2 cellular contexts compared by ENCODE assay signal in the genomic region with DNA sequence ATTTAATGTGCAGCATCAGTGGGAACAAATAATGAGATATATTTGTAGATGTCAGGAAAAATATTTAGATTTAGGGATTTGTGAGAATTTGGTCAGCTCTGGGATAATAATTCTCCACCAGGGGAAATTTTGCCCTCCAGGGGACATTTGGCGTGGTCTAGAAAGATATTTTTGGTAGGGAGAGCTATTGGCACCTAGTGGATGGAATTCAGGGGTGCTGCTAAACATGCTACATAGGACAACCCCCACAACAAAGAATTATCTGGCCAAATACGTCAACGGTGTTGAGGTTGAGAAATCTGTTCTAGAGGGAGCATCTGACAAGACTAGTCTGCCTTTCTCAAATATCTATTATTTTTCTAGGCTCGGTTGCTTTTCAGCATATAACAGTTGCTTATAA.
TF ChIP-seq lines count a peak whose summit lies in the region.

No MANE protein-coding gene starts in this region.

TF ChIP-seq in HEK293, 187 proteins besides CTCF, POLR2A, EP300 and RAD21:
- no peak for TF ChIP-seq ZNF138 (tag by site-specific recombination; IDR thresholded peaks at IDR 0.05; ENCODE audit: borderline replicate concordance)
- TF ChIP-seq KLF9 (tag by site-specific recombination; IDR thresholded peaks at IDR 0.05; ENCODE audit: low read depth) = no peak
- TF ChIP-seq, protein P1, sequence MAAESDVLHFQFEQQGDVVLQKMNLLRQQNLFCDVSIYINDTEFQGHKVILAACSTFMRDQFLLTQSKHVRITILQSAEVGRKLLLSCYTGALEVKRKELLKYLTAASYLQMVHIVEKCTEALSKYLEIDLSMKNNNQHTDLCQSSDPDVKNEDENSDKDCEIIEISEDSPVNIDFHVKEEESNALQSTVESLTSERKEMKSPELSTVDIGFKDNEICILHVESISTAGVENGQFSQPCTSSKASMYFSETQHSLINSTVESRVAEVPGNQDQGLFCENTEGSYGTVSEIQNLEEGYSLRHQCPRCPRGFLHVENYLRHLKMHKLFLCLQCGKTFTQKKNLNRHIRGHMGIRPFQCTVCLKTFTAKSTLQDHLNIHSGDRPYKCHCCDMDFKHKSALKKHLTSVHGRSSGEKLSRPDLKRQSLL (tag by site-specific recombination; IDR thresholded peaks at IDR 0.05) = no peak
- TF ChIP-seq ZNF529 (tag by site-specific recombination; IDR thresholded peaks at IDR 0.05; ENCODE audit: insufficient replicate concordance) = no peak
- no peak for TF ChIP-seq ZNF354C (tag by site-specific recombination; IDR thresholded peaks at IDR 0.05; ENCODE audit: borderline replicate concordance, low read depth)
- no peak for TF ChIP-seq ZNF610 (tag by site-specific recombination; IDR thresholded peaks at IDR 0.05; ENCODE audit: borderline replicate concordance)
- peak; percentile 47 for TF ChIP-seq GLIS1 (tag by site-specific recombination; IDR thresholded peaks at IDR 0.05)
- TF ChIP-seq ZNF48 (tag by site-specific recombination; IDR thresholded peaks at IDR 0.05) = no peak
- TF ChIP-seq PRDM10 (tag by site-specific recombination; IDR thresholded peaks at IDR 0.05) = peak; percentile 69

TF ChIP-seq in GM12878, 131 proteins besides CTCF, POLR2A, EP300 and RAD21:
- TF ChIP-seq YY1 (IDR thresholded peaks at IDR 0.05; ENCODE audit: low read depth, low read length) = no peak
- TF ChIP-seq, protein P2, sequence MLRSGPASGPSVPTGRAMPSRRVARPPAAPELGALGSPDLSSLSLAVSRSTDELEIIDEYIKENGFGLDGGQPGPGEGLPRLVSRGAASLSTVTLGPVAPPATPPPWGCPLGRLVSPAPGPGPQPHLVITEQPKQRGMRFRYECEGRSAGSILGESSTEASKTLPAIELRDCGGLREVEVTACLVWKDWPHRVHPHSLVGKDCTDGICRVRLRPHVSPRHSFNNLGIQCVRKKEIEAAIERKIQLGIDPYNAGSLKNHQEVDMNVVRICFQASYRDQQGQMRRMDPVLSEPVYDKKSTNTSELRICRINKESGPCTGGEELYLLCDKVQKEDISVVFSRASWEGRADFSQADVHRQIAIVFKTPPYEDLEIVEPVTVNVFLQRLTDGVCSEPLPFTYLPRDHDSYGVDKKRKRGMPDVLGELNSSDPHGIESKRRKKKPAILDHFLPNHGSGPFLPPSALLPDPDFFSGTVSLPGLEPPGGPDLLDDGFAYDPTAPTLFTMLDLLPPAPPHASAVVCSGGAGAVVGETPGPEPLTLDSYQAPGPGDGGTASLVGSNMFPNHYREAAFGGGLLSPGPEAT (IDR thresholded peaks at IDR 0.05; ENCODE audit: low read depth) = no peak
- no peak for TF ChIP-seq CHD4 (IDR thresholded peaks at IDR 0.05)
- TF ChIP-seq MTA3 (IDR thresholded peaks at IDR 0.05; ENCODE audit: borderline replicate concordance, low read length) = no peak
- no peak for TF ChIP-seq STAT1 (conservative IDR thresholded peaks at IDR 0.05)
- no peak for TF ChIP-seq SREBF2 (IDR thresholded peaks at IDR 0.05; ENCODE audit: low read length)
